Comparison of ENCODE assay signal across 1 cellular context in genomic region chr5:114319821-114320220, GRCh38.
TF ChIP-seq lines count a peak whose summit lies in the region.

No MANE protein-coding gene starts in this region.

TF ChIP-seq in HepG2, 621 proteins besides CTCF, POLR2A, EP300 and RAD21 (continued from another document):
- TF ChIP-seq PLSCR1 (CRISPR knock-in tag; IDR thresholded peaks at IDR 0.05; ENCODE audit: borderline replicate concordance) (no peak), E2F2 (CRISPR knock-in tag; IDR thresholded peaks at IDR 0.05; ENCODE audit: borderline replicate concordance) (no peak), MEF2D (CRISPR knock-in tag; IDR thresholded peaks at IDR 0.05) (no peak), HIC2 (CRISPR knock-in tag; IDR thresholded peaks at IDR 0.05; ENCODE audit: low read depth) (no peak)
